In the genomic region with DNA sequence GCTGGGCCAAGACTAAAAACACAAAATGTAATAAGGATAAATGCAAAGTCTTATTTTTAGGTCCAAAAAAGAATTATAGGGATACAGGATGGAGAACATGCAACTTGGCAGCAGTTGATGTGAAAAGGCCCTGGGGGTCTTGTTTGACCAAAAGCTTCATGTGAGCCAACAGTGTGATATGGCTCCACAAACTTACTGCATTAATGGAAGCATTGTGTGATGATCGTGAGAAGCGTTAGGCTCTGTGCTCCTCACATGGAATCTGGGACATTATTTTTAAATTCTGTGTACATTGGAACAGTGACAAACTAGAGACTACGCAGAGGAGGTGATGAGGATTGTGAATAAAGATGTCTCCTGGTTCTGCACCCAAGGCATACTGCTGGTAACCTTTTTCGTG, we compare ENCODE assay signal across 25 cellular contexts.
"Had no signal": no experiment of that assay in that cellular context is flagged by ENCODE, and none has a peak within 500 bp of the region (broad histone marks: within the 10 kb centered on the region; RNA-seq: fewer than 3 reads in every experiment).

No MANE protein-coding gene starts in this region.

- H3K27me3 ChIP-seq: ascending aorta, thyroid gland, upper lobe of right lung had no signal

- ATAC-seq: activated CD4-positive, CD25-positive, alpha-beta regulatory T cell treated with anti-CD3 and anti-CD28 coated beads, Interleukin-2, amount 50 U/mL, for 24 hours; activated T-cell treated with anti-CD3 and anti-CD28 coated beads, Interleukin-2, amount 50 U/mL, for 4 hours; left colon; mucosa of descending colon; sciatic nerve; stimulated activated effector memory CD8-positive, alpha-beta T cell treated with anti-CD3 and anti-CD28 coated beads, Interleukin-12 subunit alpha, Interleukin-12 subunit beta, amount 100 ng/mL, for 72 hours; upper lobe of right lung had no signal

- H3K4me3 ChIP-seq: ascending aorta, mucosa of descending colon, skin epidermis, thyroid gland, upper lobe of right lung had no signal

- H3K4me3 Mint-ChIP-seq: activated CD4-positive, alpha-beta memory T cell treated with anti-CD3 and anti-CD28 coated beads for 36 hours; activated naive CD8-positive, alpha-beta T cell; activated T-cell treated with anti-CD3 and anti-CD28 coated beads, Interleukin-2, amount 50 U/mL, for 4 hours; nephron; stimulated activated effector memory CD8-positive, alpha-beta T cell treated with anti-CD3 and anti-CD28 coated beads, Interleukin-12 subunit alpha, Interleukin-12 subunit beta, amount 100 ng/mL, for 72 hours; stimulated activated naive CD8-positive, alpha-beta T cell treated with anti-CD3 and anti-CD28 coated beads, Interleukin-15, Interleukin-2, amounts not matched to agents 100 ng/mL and 50 ng/mL, for 24 hours had no signal

- H3K36me3 ChIP-seq: ascending aorta, thyroid gland, upper lobe of right lung had no signal

- H3K4me1 ChIP-seq: thyroid gland had no signal

- H3K36me3 Mint-ChIP-seq: activated naive CD8-positive, alpha-beta T cell; stimulated activated effector memory CD8-positive, alpha-beta T cell treated with anti-CD3 and anti-CD28 coated beads, Interleukin-12 subunit alpha, Interleukin-12 subunit beta, amount 100 ng/mL, for 72 hours had no signal

- DNase-seq: activated CD4-positive, alpha-beta memory T cell treated with anti-CD3 and anti-CD28 coated beads for 36 hours; activated CD4-positive, alpha-beta T cell treated with anti-CD3 and anti-CD28 coated beads for 48 hours; activated CD8-positive, alpha-beta memory T cell treated with anti-CD3 and anti-CD28 coated beads, Interleukin-2, amount 50 U/mL, for 4 hours; activated naive CD4-positive, alpha-beta T cell; activated T-cell treated with anti-CD3 and anti-CD28 coated beads, Interleukin-2, amount 50 U/mL, for 4 hours; central memory CD4-positive, alpha-beta T cell; effector CD8-positive, alpha-beta T cell; erythroblast; head of caudate nucleus; hippocampal formation; kidney; left colon; mucosa of descending colon; stimulated activated CD4-positive, alpha-beta T cell treated with anti-CD3 and anti-CD28 coated beads, Interleukin-4, amount 100 ng/mL, for 24 hours; thyroid gland; upper lobe of right lung had no signal

- H3K9me3 ChIP-seq: ascending aorta, mucosa of descending colon, thyroid gland, upper lobe of right lung had no signal

- H3K27me3 Mint-ChIP-seq: activated naive CD8-positive, alpha-beta T cell; stimulated activated naive CD8-positive, alpha-beta T cell treated with anti-CD3 and anti-CD28 coated beads, Interleukin-15, Interleukin-2, amounts not matched to agents 100 ng/mL and 50 ng/mL, for 24 hours had no signal

- H3K27ac Mint-ChIP-seq: activated CD4-positive, alpha-beta memory T cell treated with anti-CD3 and anti-CD28 coated beads for 36 hours; activated naive CD8-positive, alpha-beta T cell; stimulated activated naive CD8-positive, alpha-beta T cell treated with anti-CD3 and anti-CD28 coated beads, Interleukin-15, Interleukin-2, amounts not matched to agents 100 ng/mL and 50 ng/mL, for 24 hours had no signal

- H3K9me3 Mint-ChIP-seq: activated CD4-positive, alpha-beta memory T cell treated with anti-CD3 and anti-CD28 coated beads for 36 hours; activated T-cell treated with anti-CD3 and anti-CD28 coated beads, Interleukin-2, amount 50 U/mL, for 4 hours; nephron; stimulated activated effector memory CD8-positive, alpha-beta T cell treated with anti-CD3 and anti-CD28 coated beads, Interleukin-12 subunit alpha, Interleukin-12 subunit beta, amount 100 ng/mL, for 72 hours; stimulated activated naive CD8-positive, alpha-beta T cell treated with anti-CD3 and anti-CD28 coated beads, Interleukin-15, Interleukin-2, amounts not matched to agents 100 ng/mL and 50 ng/mL, for 24 hours had no signal

- H3K27ac ChIP-seq: thyroid gland, upper lobe of right lung, VCaP had no signal
